2 cellular contexts compared by ENCODE assay signal in genomic region chr17:77306790-77307478, GRCh38.
TF ChIP-seq lines count a peak whose summit lies in the region.

No MANE protein-coding gene starts in this region.

TF ChIP-seq in K562, 482 proteins besides CTCF, POLR2A, EP300 and RAD21:
- TF ChIP-seq NR2C2 (CRISPR knock-in tag; IDR thresholded peaks at IDR 0.05) = 0 out of 2 replicates have a peak, but pooled peaks have one; percentile 44
- peak; percentile 52 for TF ChIP-seq NR2C2 (tag; IDR thresholded peaks at IDR 0.05)
- no peak for TF ChIP-seq PKNOX1 (IDR thresholded peaks at IDR 0.05)
- TF ChIP-seq MIER1 (IDR thresholded peaks at IDR 0.05; ENCODE audit: low read depth) = no peak
- TF ChIP-seq ID3 (CRISPR knock-in tag; IDR thresholded peaks at IDR 0.05) = no peak
- peak; percentile 82; the same call in 1 of the 2 replicates for TF ChIP-seq ID3 (tag; IDR thresholded peaks at IDR 0.05)
- no peak for TF ChIP-seq MXI1 (IDR thresholded peaks at IDR 0.05; ENCODE audit: low read depth, low read length)
- TF ChIP-seq HDGF (IDR thresholded peaks at IDR 0.05) = no peak
- TF ChIP-seq NR2C1 (IDR thresholded peaks at IDR 0.05) = no peak; the same call in 1 of the 2 replicates
- TF ChIP-seq NR2C1 (tag; IDR thresholded peaks at IDR 0.05) = 0 out of 2 replicates have a peak, but pooled peaks have one; percentile 59
TF ChIP-seq in K562: peak in this region for 3.

TF ChIP-seq in HepG2, 621 proteins besides CTCF, POLR2A, EP300 and RAD21 (continues in another document):
- TF ChIP-seq ZNF503 (CRISPR knock-in tag; IDR thresholded peaks at IDR 0.05) (peak; percentile 69; the same call in 1 of the 2 replicates), ZNF468 (CRISPR knock-in tag; IDR thresholded peaks at IDR 0.05) (no peak), ZBTB26 (CRISPR knock-in tag; IDR thresholded peaks at IDR 0.05; ENCODE audit: borderline replicate concordance) (peak; percentile 86), CENPBD1 (CRISPR knock-in tag; IDR thresholded peaks at IDR 0.05; ENCODE audit: borderline replicate concordance, low read depth) (0 out of 2 replicates have a peak, but pooled peaks have one; percentile 66), ZNF225 (CRISPR knock-in tag; IDR thresholded peaks at IDR 0.05) (no peak), PAWR (CRISPR knock-in tag; IDR thresholded peaks at IDR 0.05; ENCODE audit: borderline replicate concordance) (no peak; the same call in 1 of the 2 replicates), HNF4G (IDR thresholded peaks at IDR 0.05; ENCODE audit: borderline replicate concordance, low read depth, low read length) (peak; percentile 96), HNF4G (CRISPR knock-in tag; IDR thresholded peaks at IDR 0.05; ENCODE audit: borderline replicate concordance, low read depth) (peak; percentile 97), TEAD3 (CRISPR knock-in tag; optimal IDR thresholded peaks at IDR 0.05; ENCODE audit: borderline replicate concordance) (peak; percentile 98), ZNF646 (CRISPR knock-in tag; IDR thresholded peaks at IDR 0.05) (no peak), CREB3 (CRISPR knock-in tag; IDR thresholded peaks at IDR 0.05) (peak; percentile 27; the same call in 1 of the 2 replicates), CERS6 (CRISPR knock-in tag; IDR thresholded peaks at IDR 0.05) (no peak), JUNB (CRISPR knock-in tag; IDR thresholded peaks at IDR 0.05; ENCODE audit: borderline replicate concordance) (no peak), ATF7-NPFF (CRISPR knock-in tag; IDR thresholded peaks at IDR 0.05; ENCODE audit: low read depth) (peak; percentile 55), ZBTB7B (CRISPR knock-in tag; IDR thresholded peaks at IDR 0.05) (peak; percentile 88; the same call in 1 of the 2 replicates), MED13 (CRISPR knock-in tag; IDR thresholded peaks at IDR 0.05) (peak; percentile 85), HBP1 (CRISPR knock-in tag; IDR thresholded peaks at IDR 0.05; ENCODE audit: low read depth) (peak; percentile 85; the same call in 1 of the 2 replicates), ZNF607 (CRISPR knock-in tag; IDR thresholded peaks at IDR 0.05; ENCODE audit: borderline replicate concordance) (peak; percentile 58; the same call in 1 of the 2 replicates), PHF5A (CRISPR knock-in tag; IDR thresholded peaks at IDR 0.05; ENCODE audit: low read depth, unreplicated experiment) (peak; percentile 75), ZNF484 (CRISPR knock-in tag; IDR thresholded peaks at IDR 0.05; ENCODE audit: borderline replicate concordance, low read depth) (no peak), ZNF382 (CRISPR knock-in tag; IDR thresholded peaks at IDR 0.05; ENCODE audit: borderline replicate concordance) (no peak), TFE3 (CRISPR knock-in tag; IDR thresholded peaks at IDR 0.05) (peak; percentile 83), GABPB1 (CRISPR knock-in tag; IDR thresholded peaks at IDR 0.05) (peak; percentile 74), XRCC5 (optimal IDR thresholded peaks at IDR 0.05; ENCODE audit: low read length) (peak; percentile 72), REST (IDR thresholded peaks at IDR 0.05; ENCODE audit: borderline replicate concordance in 1 of 2, low read depth in 1 of 2, low read length in 2 of 2) (0 out of 4 replicates have a peak, but pooled peaks of 1 of the 2 experiments have one; percentile 26), NAIF1 (CRISPR knock-in tag; IDR thresholded peaks at IDR 0.05; ENCODE audit: borderline replicate concordance) (no peak), ZEB1 (IDR thresholded peaks at IDR 0.05; ENCODE audit: insufficient replicate concordance, low read depth) (peak; percentile 88), NCOA2 (CRISPR knock-in tag; IDR thresholded peaks at IDR 0.05) (peak; percentile 87), ZNF850 (CRISPR knock-in tag; conservative IDR thresholded peaks at IDR 0.05) (no peak), MEF2D (CRISPR knock-in tag; IDR thresholded peaks at IDR 0.05) (peak; percentile 76; the same call in 1 of the 2 replicates), ZMYM4 (CRISPR knock-in tag; IDR thresholded peaks at IDR 0.05) (peak; percentile 86), YEATS2 (CRISPR knock-in tag; IDR thresholded peaks at IDR 0.05; ENCODE audit: borderline replicate concordance) (peak; percentile 77; the same call in 1 of the 2 replicates), SYNCRIP (IDR thresholded peaks at IDR 0.05; ENCODE audit: insufficient read depth, low read depth, low read length) (no peak), SETDB1 (CRISPR knock-in tag; IDR thresholded peaks at IDR 0.05; ENCODE audit: borderline replicate concordance) (no peak), ZNF598 (CRISPR knock-in tag; IDR thresholded peaks at IDR 0.05; ENCODE audit: borderline replicate concordance) (0 out of 2 replicates have a peak, but pooled peaks have one; percentile 53)
